10 cellular contexts compared by ENCODE assay signal in the genomic region with DNA sequence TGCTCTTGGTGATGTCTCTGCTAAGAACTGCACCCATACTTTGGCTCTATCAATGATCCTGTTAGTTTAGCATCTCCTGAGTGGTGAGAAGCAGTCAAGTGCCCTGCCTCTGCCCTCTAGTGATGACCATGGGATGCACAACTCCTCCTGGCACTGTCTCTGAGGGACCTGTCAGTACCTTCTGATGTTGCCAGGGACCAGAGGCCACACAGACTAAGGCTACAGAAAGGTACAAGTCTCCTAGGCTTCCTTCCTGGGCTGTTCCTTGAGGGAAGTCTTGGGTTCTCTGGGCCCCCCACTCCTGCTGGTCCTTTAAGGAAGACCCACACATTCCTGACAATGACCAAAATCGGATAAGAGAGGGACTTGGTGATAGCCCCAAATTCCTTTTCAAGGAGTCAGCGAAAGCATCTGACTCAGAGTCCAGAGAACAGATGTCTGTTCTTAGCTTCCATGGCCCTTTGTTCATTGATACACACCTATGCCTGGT. TPM values are rescaled to one million over a fixed set of nuclear protein-coding genes. Genes with fewer than 3 reads are reported as not detected.
A peak's percentile ranks its signal among the peaks of the same experiment; 100 is the strongest.
DNase-seq lines count a peak whose midpoint lies in the region; ATAC-seq and TF ChIP-seq lines count a peak whose summit lies in the region.
"Had no signal": no experiment of that assay in that cellular context is flagged by ENCODE, and none has a peak within 500 bp of the region (broad histone marks: within the 10 kb centered on the region; RNA-seq: fewer than 3 reads in every experiment).

No MANE protein-coding gene starts in this region.

- H3K4me1 Mint-ChIP-seq in osteocyte (ENCODE audit: unreplicated experiment): no peaks in the 10 kb centered on the region
- H3K4me1 Mint-ChIP-seq: CD4-positive, CD25-positive, alpha-beta regulatory T cell had no signal

- no peaks in the 10 kb centered on the region for H3K79me1 ChIP-seq in IMR-90 (ENCODE audit: low read depth in 1 of 2, low read length in 2 of 2)

- CTCF ChIA-PET in IMR-90 (lab: Yijun Ruan, JAX): interaction anchor here (0.5 to 1.5 kb wide), 3 partner anchors 106 to 1213 kb away, joined by 3 to 5 read pairs (median 3); no protein-coding TSS in a partner anchor

- in situ Hi-C loops in IMR-90 (cut with MboI; ENCODE audit: low sequenced_read_pairs) (no loop called here), brain microvascular endothelial cell (cut with HindIII; ENCODE audit: low pct_ligation_motif_present, low sequenced_read_pairs) (no loop called here)

- H3K14ac ChIP-seq in IMR-90 (replicated peaks; ENCODE audit: low read depth, low read length): no peak overlapping the region

- no peak overlapping the region for H3K4me2 ChIP-seq in IMR-90 (ENCODE audit: low read depth, low read length)

- no peak overlapping the region for H4K5ac ChIP-seq in IMR-90 (ENCODE audit: low read depth, low read length)

- WGBS in IMR-90 (ENCODE audit: extremely low coverage in 2 of 2, insufficient read length in 1 of 2), 2 experiments: no CpG with 5 or more reads among the region's 2 CpGs

- intact Hi-C loops in IMR-90 (cut with micrococcal nuclease): loop anchor here (1.0 to 5.0 kb wide), 2 partner anchors 112 to 156 kb away; no protein-coding TSS in a partner anchor
- intact Hi-C loops in sciatic nerve (cut with DNase I): no loop called here
- intact Hi-C loops in vagina (cut with DNase I): no loop called here
- intact Hi-C loops in colonic mucosa (cut with DNase I): no loop called here

- no peak overlapping the region for H3K4me3 ChIP-seq in IMR-90 (ENCODE audit: insufficient read depth, low read depth, low read length)
- H3K4me3 ChIP-seq in brain microvascular endothelial cell (ENCODE audit: low read depth, low read length): no peak overlapping the region
- no peak overlapping the region for H3K4me3 ChIP-seq in vagina
- H3K4me3 ChIP-seq in colonic mucosa: no peak overlapping the region

- no peak overlapping the region for H2AK5ac ChIP-seq in IMR-90 (ENCODE audit: low read depth, low read length)

- POLR2A ChIA-PET in IMR-90 (lab: Charles Lee; ENCODE audit: unreplicated experiment): interaction anchor here (0.6 kb wide), 1 partner anchor 226 kb away, joined by 18 read pairs; no protein-coding TSS in a partner anchor

- no peaks in the 10 kb centered on the region for H4K20me1 ChIP-seq in IMR-90 (ENCODE audit: insufficient read depth, low read length)

- no peak overlapping the region for H3K4ac ChIP-seq in IMR-90 (ENCODE audit: low read depth, low read length)

- H2BK15ac ChIP-seq in IMR-90 (ENCODE audit: low read depth, low read length): no peak overlapping the region

- peak; percentile 37 for TF ChIP-seq RAD21 in IMR-90 (IDR thresholded peaks at IDR 0.05; ENCODE audit: low read length)

- peak; percentile 74 for ATAC-seq in IMR-90 (ENCODE audit: low read depth)
- ATAC-seq in sciatic nerve: no peak

- H3K27me3 ChIP-seq in IMR-90 (ENCODE audit: control insufficient read depth, insufficient read depth, low read length): peaks cover 46% of the 10 kb centered on the region
- H3K27me3 ChIP-seq in brain microvascular endothelial cell (replicated peaks): peaks cover 30% of the 10 kb centered on the region
- no peaks in the 10 kb centered on the region for H3K27me3 ChIP-seq in vagina
- no peaks in the 10 kb centered on the region for H3K27me3 ChIP-seq in colonic mucosa

- H3K27ac ChIP-seq in IMR-90 (ENCODE audit: insufficient read depth, low read length) (no peak overlapping the region), brain microvascular endothelial cell (no peak overlapping the region), vagina (no peak overlapping the region), colonic mucosa (no peak overlapping the region)

- no peaks in the 10 kb centered on the region for H3K9me3 Mint-ChIP-seq in osteocyte (ENCODE audit: unreplicated experiment)

- no peaks in the 10 kb centered on the region for H3K36me3 Mint-ChIP-seq in osteocyte (ENCODE audit: unreplicated experiment)
- H3K36me3 Mint-ChIP-seq: CD4-positive, CD25-positive, alpha-beta regulatory T cell had no signal

- TF ChIP-seq POLR2A in IMR-90 (IDR thresholded peaks at IDR 0.05; ENCODE audit: low read depth, low read length) (no peak), vagina (IDR thresholded peaks at IDR 0.05) (no peak)

- H2BK5ac ChIP-seq in IMR-90 (ENCODE audit: low read depth, low read length, poor library complexity, severe bottlenecking): no peak overlapping the region

- H2AFZ ChIP-seq in IMR-90 (replicated peaks; ENCODE audit: low read length, poor library complexity): no peak overlapping the region

- DNase-seq in NCI-H2196 (lab: John Stamatoyannopoulos, UW; ENCODE audit: unreplicated experiment) (peak; percentile 2), NCI-H2196 treated with DMSO at 0.1 percent for 48 hours (lab: John Stamatoyannopoulos, UW; ENCODE audit: unreplicated experiment) (no peak), IMR-90 (peak; percentile 8), brain microvascular endothelial cell (peak; percentile 20), osteocyte (ENCODE audit: extremely low spot score, unreplicated experiment) (no peak), sciatic nerve (ENCODE audit: low spot score) (no peak), vagina (ENCODE audit: extremely low spot score in 2 of 2) (no peak), colonic mucosa (no peak)
- DNase-seq: activated T-cell treated with anti-CD3 and anti-CD28 coated beads, Interleukin-2, amount 50 U/mL, for 1 hour had no signal

- H3K23ac ChIP-seq in IMR-90 (ENCODE audit: low read depth, low read length): no peak overlapping the region

- TF ChIP-seq CTCF in IMR-90 (conservative IDR thresholded peaks at IDR 0.05; ENCODE audit: low read depth, low read length) (0 out of 2 replicates have a peak, but pooled peaks have one; percentile 32), brain microvascular endothelial cell (IDR thresholded peaks at IDR 0.05; ENCODE audit: low read depth, low read length, missing control alignments) (peak; percentile 60), osteocyte (IDR thresholded peaks at IDR 0.05) (peak; percentile 20), vagina (IDR thresholded peaks at IDR 0.05) (no peak), colonic mucosa (IDR thresholded peaks at IDR 0.05) (no peak)

- H3K9ac ChIP-seq in IMR-90 (ENCODE audit: low read depth, low read length) (no peak overlapping the region), colonic mucosa (ENCODE audit: low read depth in 2 of 2, low read length in 2 of 2) (no peak overlapping the region)

- H4K91ac ChIP-seq in IMR-90 (ENCODE audit: insufficient read depth, low read depth, low read length): no peak overlapping the region

- dilution Hi-C loops in IMR-90 (cut with HindIII; ENCODE audit: low sequenced_read_pairs, unreplicated experiment): no loop called here

- no peak overlapping the region for H3K56ac ChIP-seq in IMR-90 (ENCODE audit: extremely low read depth, insufficient read depth, low read length)

- H3K4me1 ChIP-seq in IMR-90 (ENCODE audit: control insufficient read depth, insufficient read depth, low read length): no peaks in the 10 kb centered on the region
- H3K4me1 ChIP-seq in vagina: no peaks in the 10 kb centered on the region
- no peaks in the 10 kb centered on the region for H3K4me1 ChIP-seq in colonic mucosa

- H3K4me3 Mint-ChIP-seq in osteocyte (ENCODE audit: unreplicated experiment): no peak overlapping the region
- H3K4me3 Mint-ChIP-seq: CD4-positive, CD25-positive, alpha-beta regulatory T cell had no signal

- no TSS peak for BruUV-seq in IMR-90 (replicated peaks; lab: Mats Ljungman, UMichigan)

- H3K27ac Mint-ChIP-seq in osteocyte (ENCODE audit: unreplicated experiment): no peak overlapping the region
- H3K27ac Mint-ChIP-seq: CD4-positive, CD25-positive, alpha-beta regulatory T cell had no signal

- H3K18ac ChIP-seq in IMR-90 (ENCODE audit: low read depth, low read length): no peak overlapping the region

- H3K9me1 ChIP-seq in IMR-90 (ENCODE audit: insufficient read depth, low read length): no peaks in the 10 kb centered on the region

- H3K36me3 ChIP-seq in IMR-90 (ENCODE audit: control insufficient read depth, insufficient read depth, low read length): no peaks in the 10 kb centered on the region
- H3K36me3 ChIP-seq in brain microvascular endothelial cell (replicated peaks): no peaks in the 10 kb centered on the region
- H3K36me3 ChIP-seq in vagina: no peaks in the 10 kb centered on the region
- H3K36me3 ChIP-seq in colonic mucosa: no peaks in the 10 kb centered on the region

- no peak overlapping the region for H2BK20ac ChIP-seq in IMR-90 (ENCODE audit: low read depth, low read length)

- H2BK120ac ChIP-seq in IMR-90 (ENCODE audit: low read depth, low read length): no peak overlapping the region

- H3K9me3 ChIP-seq in IMR-90 (ENCODE audit: control insufficient read depth, insufficient read depth, low read length): no peaks in the 10 kb centered on the region
- no peaks in the 10 kb centered on the region for H3K9me3 ChIP-seq in vagina
- H3K9me3 ChIP-seq in colonic mucosa: no peaks in the 10 kb centered on the region

- H3K27me3 Mint-ChIP-seq in osteocyte (ENCODE audit: unreplicated experiment): peaks cover 76% of the 10 kb centered on the region

- no peak overlapping the region for H2AK9ac ChIP-seq in IMR-90 (replicated peaks; ENCODE audit: low read depth, low read length, poor library complexity)

- no peak overlapping the region for H4K8ac ChIP-seq in IMR-90 (ENCODE audit: low read depth in 2 of 2, low read length in 2 of 2)

TF ChIP-seq in IMR-90, 13 proteins besides CTCF, POLR2A, EP300 and RAD21:
- TF ChIP-seq CEBPB (IDR thresholded peaks at IDR 0.05; ENCODE audit: low read depth, low read length): no peak
- TF ChIP-seq, protein P1, sequence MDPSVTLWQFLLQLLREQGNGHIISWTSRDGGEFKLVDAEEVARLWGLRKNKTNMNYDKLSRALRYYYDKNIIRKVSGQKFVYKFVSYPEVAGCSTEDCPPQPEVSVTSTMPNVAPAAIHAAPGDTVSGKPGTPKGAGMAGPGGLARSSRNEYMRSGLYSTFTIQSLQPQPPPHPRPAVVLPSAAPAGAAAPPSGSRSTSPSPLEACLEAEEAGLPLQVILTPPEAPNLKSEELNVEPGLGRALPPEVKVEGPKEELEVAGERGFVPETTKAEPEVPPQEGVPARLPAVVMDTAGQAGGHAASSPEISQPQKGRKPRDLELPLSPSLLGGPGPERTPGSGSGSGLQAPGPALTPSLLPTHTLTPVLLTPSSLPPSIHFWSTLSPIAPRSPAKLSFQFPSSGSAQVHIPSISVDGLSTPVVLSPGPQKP (IDR thresholded peaks at IDR 0.05; ENCODE audit: borderline replicate concordance, low read depth, low read length): no peak
TF ChIP-seq in IMR-90: peak in this region for 0.

RNA-seq across cellular contexts. Expression of a gene that starts 15.3 kb away (rescaled TPM):
- total RNA-seq in IMR-90 (2012; rRNA removed) (not detected in 2 replicates), osteocyte (not detected in 2 replicates), sciatic nerve (not detected), vagina (not detected), colonic mucosa (1 to 10 TPM; 5.4 to 7.9 TPM)
- not detected in 2 replicates for polyA plus RNA-seq in IMR-90 (2012; rRNA removed)
- not detected in 2 replicates for polyA plus RNA-seq in IMR-90 (2012; cell fraction: cytosol; rRNA removed)
- polyA plus RNA-seq in IMR-90 (2012; cell fraction: nucleus; rRNA removed; ENCODE audit: low replicate concordance): not detected in 2 replicates
- total RNA-seq: CD4-positive, CD25-positive, alpha-beta regulatory T cell had no signal
- polyA plus RNA-seq: CD4-positive, CD25-positive, alpha-beta regulatory T cell had no signal

Comparison
In these comparisons a context has a peak if more than half of its experiments do, and no peak if none do; other contexts are left out.
1. DNase-seq: peak in NCI-H2196 (single experiment), IMR-90 (single experiment) and brain microvascular endothelial cell (single experiment); none in NCI-H2196 treated with DMSO at 0.1 percent for 48 hours (single experiment), osteocyte (single experiment), sciatic nerve (single experiment), vagina (0 of 2) and colonic mucosa (single experiment).
2. CTCF ChIP-seq: peak in IMR-90 (single experiment), brain microvascular endothelial cell (single experiment) and osteocyte (single experiment); none in vagina (0 of 3) and colonic mucosa (single experiment).